ENCODE assay signal across 9 cellular contexts in the genomic region with DNA sequence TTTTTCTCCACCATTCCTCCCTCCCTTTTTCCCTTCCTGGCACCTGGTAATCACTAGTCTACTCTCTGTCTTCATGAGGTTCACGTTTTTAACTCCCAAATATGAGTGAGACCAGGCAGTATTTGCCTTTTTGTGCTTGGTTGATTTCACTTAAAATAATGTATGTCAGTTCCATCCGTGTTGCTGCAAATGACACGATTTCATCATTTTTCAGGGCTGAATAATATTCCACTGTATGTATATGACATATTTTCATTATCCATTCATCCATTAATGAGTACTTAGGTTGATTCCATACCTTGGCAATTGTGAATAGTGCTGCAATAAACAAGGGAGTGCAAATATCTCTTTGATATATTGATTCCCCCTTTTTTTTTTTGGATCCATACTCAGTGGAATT. TPM values are rescaled to one million over a fixed set of nuclear protein-coding genes. Genes with fewer than 3 reads are reported as not detected.
"Had no signal": no experiment of that assay in that cellular context is flagged by ENCODE, and none has a peak within 500 bp of the region (broad histone marks: within the 10 kb centered on the region; RNA-seq: fewer than 3 reads in every experiment).

No MANE protein-coding gene starts in this region.

- H3K4me3 ChIP-seq: GM12878 had no signal

- DNase-seq: GDM1, GF-D8 had no signal

- FAIRE-seq: G401.6, GM12878, GM12891, GM12892, GM18507, GM19239 had no signal

- ATAC-seq: GM12878 had no signal

RNA-seq across cellular contexts. Expression of gene GALNT17, which starts 25.8 kb away (rescaled TPM):
- total RNA-seq: G401 had no signal
